In the genomic region with DNA sequence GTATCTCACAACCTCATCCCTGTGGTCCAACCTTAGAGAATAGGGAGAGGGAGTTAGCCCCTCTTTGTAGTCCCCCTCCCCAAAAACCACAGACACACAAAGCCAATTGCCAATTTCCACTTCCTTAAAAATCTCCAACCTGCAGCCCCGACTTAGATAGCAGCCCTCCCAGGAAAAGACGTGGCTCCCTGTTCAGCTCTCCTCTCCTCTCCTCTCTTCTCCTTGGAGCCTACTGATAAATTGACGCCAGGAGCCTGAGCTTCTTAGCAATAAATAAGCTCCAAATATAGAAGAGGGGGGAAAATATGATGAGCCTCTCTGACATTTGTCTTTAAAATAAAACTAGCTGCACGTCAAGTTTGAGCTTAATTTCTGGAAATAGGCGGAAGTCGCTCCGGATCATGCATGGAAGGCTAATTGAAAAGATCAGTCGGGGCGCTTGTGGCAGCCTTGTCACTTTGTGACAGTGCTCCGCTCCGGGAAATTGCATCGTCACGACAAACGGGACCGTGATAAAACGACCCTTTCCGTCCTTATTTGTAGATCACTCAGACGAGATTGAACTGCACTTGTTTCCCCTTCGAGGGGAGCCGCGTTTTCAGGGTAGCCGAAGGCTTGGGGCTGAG, we compare ENCODE assay signal across 13 cellular contexts. TPM values are rescaled to one million over a fixed set of nuclear protein-coding genes. Genes with fewer than 3 reads are reported as not detected.
DNase-seq lines count a peak whose midpoint lies in the region; ATAC-seq and TF ChIP-seq lines count a peak whose summit lies in the region.
"Had no signal": no experiment of that assay in that cellular context is flagged by ENCODE, and none has a peak within 500 bp of the region (broad histone marks: within the 10 kb centered on the region; RNA-seq: fewer than 3 reads in every experiment).

No MANE protein-coding gene starts in this region.

- H3K27me3 ChIP-seq in suprapubic skin = peaks cover 100% of the 10 kb centered on the region
- peaks cover 92% of the 10 kb centered on the region for H3K27me3 ChIP-seq in effector memory CD4-positive, alpha-beta T cell (replicated peaks; ENCODE audit: control insufficient read depth, insufficient read depth, low read length, poor library complexity, severe bottlenecking)

- H3K9me3 ChIP-seq in iPS-18c (ENCODE audit: control insufficient read depth, insufficient read depth, low read length) (no peaks in the 10 kb centered on the region), suprapubic skin (no peaks in the 10 kb centered on the region)
- H3K9me3 ChIP-seq in effector memory CD4-positive, alpha-beta T cell (ENCODE audit: control insufficient read depth, low read length) = no peaks in the 10 kb centered on the region
- H3K9me3 ChIP-seq: esophagus squamous epithelium, tibial nerve had no signal

- H3K4me3 ChIP-seq in iPS-18c (ENCODE audit: insufficient read depth, low read depth, low read length) = peak overlapping the region; percentile 28
- H3K4me3 ChIP-seq in suprapubic skin = peak overlapping the region; percentile 28
- H3K4me3 ChIP-seq in effector memory CD4-positive, alpha-beta T cell (ENCODE audit: insufficient read depth, low read depth, low read length, poor library complexity, severe bottlenecking) = no peak overlapping the region

- CTCF ChIA-PET in activated naive CD4-positive, alpha-beta T cell treated with anti-CD3 and anti-CD28 coated beads for 36 hours (lab: Charles Lee) = interaction anchor here (0.8 kb wide), 1 partner anchor 13 kb away, joined by 3 read pairs; no protein-coding TSS in a partner anchor

- WGBS in suprapubic skin = 15% methylated on average over 22 of the region's 22 CpGs

- intact Hi-C loops in activated naive CD4-positive, alpha-beta T cell treated with anti-CD3 and anti-CD28 coated beads for 36 hours (cut with micrococcal nuclease) = loop anchor here (1.0 to 2.0 kb wide), 2 partner anchors 8 to 13 kb away; no protein-coding TSS in a partner anchor

- DNase-seq in activated naive CD4-positive, alpha-beta T cell treated with anti-CD3 and anti-CD28 coated beads for 36 hours = peak; percentile 30
- no peak for DNase-seq in activated naive CD4-positive, alpha-beta T cell treated with anti-CD3 and anti-CD28 coated beads, Interleukin-2, amount 50 U/mL, for 72 hours (ENCODE audit: low spot score in 2 of 2)
- DNase-seq in activated T-cell treated with anti-CD3 and anti-CD28 coated beads, Interleukin-2, amount 50 U/mL, for 72 hours = peak in 1 of 2 donors; percentile 9
- no peak for DNase-seq in suprapubic skin (ENCODE audit: low spot score in 2 of 2)
- DNase-seq in DMS53 (lab: John Stamatoyannopoulos, UW) = no peak
- DNase-seq in effector memory CD4-positive, alpha-beta T cell = no peak
- no peak for DNase-seq in DMS153 treated with DMSO at 0.1 percent for 48 hours (lab: John Stamatoyannopoulos, UW; ENCODE audit: unreplicated experiment)
- DNase-seq: esophagus squamous epithelium; NCI-H2081 treated with DMSO at 0.1 percent for 48 hours; stimulated activated CD4-positive, alpha-beta T cell treated with anti-CD3 and anti-CD28 coated beads, Interleukin-4, amount 100 ng/mL, for 24 hours had no signal

- TF ChIP-seq CTCF in suprapubic skin (IDR thresholded peaks at IDR 0.05) = no peak

- H3K27ac ChIP-seq in suprapubic skin = no peak overlapping the region
- no peak overlapping the region for H3K27ac ChIP-seq in effector memory CD4-positive, alpha-beta T cell (ENCODE audit: insufficient read depth, low read length, poor library complexity, severe bottlenecking)
- H3K27ac ChIP-seq: esophagus squamous epithelium, tibial nerve had no signal

- TF ChIP-seq EP300 in suprapubic skin (IDR thresholded peaks at IDR 0.05) = no peak

- peaks cover 37% of the 10 kb centered on the region for H3K4me1 ChIP-seq in suprapubic skin
- peaks cover 27% of the 10 kb centered on the region for H3K4me1 ChIP-seq in effector memory CD4-positive, alpha-beta T cell (ENCODE audit: control insufficient read depth, insufficient read depth, low read length, poor library complexity, severe bottlenecking)

- peaks cover 2% of the 10 kb centered on the region for H3K9me3 Mint-ChIP-seq in activated naive CD4-positive, alpha-beta T cell treated with anti-CD3 and anti-CD28 coated beads for 36 hours
- peaks cover 9 to 13% of the 10 kb centered on the region in 2 donors for H3K9me3 Mint-ChIP-seq in activated naive CD4-positive, alpha-beta T cell treated with anti-CD3 and anti-CD28 coated beads, Interleukin-2, amount 50 U/mL, for 72 hours
- peaks cover 0 to 1% of the 10 kb centered on the region in 2 donors for H3K9me3 Mint-ChIP-seq in activated T-cell treated with anti-CD3 and anti-CD28 coated beads, Interleukin-2, amount 50 U/mL, for 72 hours

- peak overlapping the region; percentile 63 for H3K4me3 Mint-ChIP-seq in activated naive CD4-positive, alpha-beta T cell treated with anti-CD3 and anti-CD28 coated beads for 36 hours
- H3K4me3 Mint-ChIP-seq in activated T-cell treated with anti-CD3 and anti-CD28 coated beads, Interleukin-2, amount 50 U/mL, for 72 hours = peak overlapping the region; percentile 77 to 86

- no peak for ATAC-seq in activated naive CD4-positive, alpha-beta T cell treated with anti-CD3 and anti-CD28 coated beads, Interleukin-2, amount 50 U/mL, for 72 hours
- ATAC-seq in activated T-cell treated with anti-CD3 and anti-CD28 coated beads, Interleukin-2, amount 50 U/mL, for 72 hours (replicated peaks in 1 of 2) = no peak

- no peaks in the 10 kb centered on the region for H3K36me3 ChIP-seq in suprapubic skin
- H3K36me3 ChIP-seq in effector memory CD4-positive, alpha-beta T cell (ENCODE audit: control insufficient read depth, insufficient read depth, low read length) = no peaks in the 10 kb centered on the region
- H3K36me3 ChIP-seq: esophagus squamous epithelium, tibial nerve had no signal

- H3K36me3 Mint-ChIP-seq in activated naive CD4-positive, alpha-beta T cell treated with anti-CD3 and anti-CD28 coated beads for 36 hours (ENCODE audit: low read depth) = peaks cover 7% of the 10 kb centered on the region
- peaks cover 19 to 64% of the 10 kb centered on the region in 2 donors for H3K36me3 Mint-ChIP-seq in activated naive CD4-positive, alpha-beta T cell treated with anti-CD3 and anti-CD28 coated beads, Interleukin-2, amount 50 U/mL, for 72 hours
- peaks cover 8 to 10% of the 10 kb centered on the region in 2 donors for H3K36me3 Mint-ChIP-seq in activated T-cell treated with anti-CD3 and anti-CD28 coated beads, Interleukin-2, amount 50 U/mL, for 72 hours (ENCODE audit: insufficient read depth in 2 of 2)

- no peak overlapping the region for H3K27ac Mint-ChIP-seq in activated naive CD4-positive, alpha-beta T cell treated with anti-CD3 and anti-CD28 coated beads for 36 hours
- H3K27ac Mint-ChIP-seq in activated naive CD4-positive, alpha-beta T cell treated with anti-CD3 and anti-CD28 coated beads, Interleukin-2, amount 50 U/mL, for 72 hours = peak overlapping the region in 1 of 2 donors; percentile 12
- H3K27ac Mint-ChIP-seq in activated T-cell treated with anti-CD3 and anti-CD28 coated beads, Interleukin-2, amount 50 U/mL, for 72 hours = peak overlapping the region; percentile 12

- no peak for TF ChIP-seq POLR2A in suprapubic skin (IDR thresholded peaks at IDR 0.05)

- H3K4me1 Mint-ChIP-seq in activated naive CD4-positive, alpha-beta T cell treated with anti-CD3 and anti-CD28 coated beads for 36 hours (ENCODE audit: low read depth) = peaks cover 43% of the 10 kb centered on the region
- peaks cover 55% of the 10 kb centered on the region for H3K4me1 Mint-ChIP-seq in activated T-cell treated with anti-CD3 and anti-CD28 coated beads, Interleukin-2, amount 50 U/mL, for 72 hours (ENCODE audit: low read depth)

- H3K27me3 Mint-ChIP-seq in activated naive CD4-positive, alpha-beta T cell treated with anti-CD3 and anti-CD28 coated beads for 36 hours (ENCODE audit: low read depth) = peaks cover 86% of the 10 kb centered on the region
- H3K27me3 Mint-ChIP-seq in activated T-cell treated with anti-CD3 and anti-CD28 coated beads, Interleukin-2, amount 50 U/mL, for 72 hours (ENCODE audit: low read depth) = peaks cover 87% of the 10 kb centered on the region

RNA-seq across cellular contexts. Expression of a gene that starts 7.2 kb away (rescaled TPM):
- 1 to 10 TPM; 1.5 TPM for total RNA-seq in activated naive CD4-positive, alpha-beta T cell treated with anti-CD3 and anti-CD28 coated beads for 36 hours
- under 1 TPM in 1 of 2 donors, not detected in 1; 0.39 TPM for total RNA-seq in activated naive CD4-positive, alpha-beta T cell treated with anti-CD3 and anti-CD28 coated beads, Interleukin-2, amount 50 U/mL, for 72 hours
- total RNA-seq in activated T-cell treated with anti-CD3 and anti-CD28 coated beads, Interleukin-2, amount 50 U/mL, for 72 hours = under 1 TPM; 0.46 to 0.76 TPM
- total RNA-seq in suprapubic skin = 1 to 10 TPM in 1 of 4 donors, under 1 TPM in 2, not detected in 1; 0.25 to 1.1 (median 0.29) TPM
- total RNA-seq: osteocyte, tibial nerve had no signal
